ENCODE assay signal across 14 cellular contexts in the genomic region with DNA sequence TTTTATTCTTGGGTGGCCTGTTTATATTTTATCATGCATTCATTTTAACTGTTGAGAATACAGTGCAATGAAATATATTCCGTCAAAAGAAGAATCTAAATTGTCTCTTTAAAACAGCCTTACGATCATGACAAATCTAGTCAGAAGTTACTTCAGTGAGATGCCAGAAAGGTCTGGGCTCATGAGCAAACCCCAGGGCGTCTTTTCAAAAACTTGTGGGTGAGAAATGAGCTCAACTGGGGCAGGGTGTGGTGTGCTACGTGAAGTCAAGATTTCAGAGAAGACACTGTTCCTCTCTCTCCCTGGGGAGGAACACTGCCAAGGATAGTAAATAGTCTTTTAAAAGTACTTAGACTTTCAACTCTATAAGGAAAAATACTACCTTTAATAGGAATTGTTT. TPM values are rescaled to one million over a fixed set of nuclear protein-coding genes. Genes with fewer than 3 reads are reported as not detected.
DNase-seq lines count a peak whose midpoint lies in the region; ATAC-seq and TF ChIP-seq lines count a peak whose summit lies in the region.
"Had no signal": no experiment of that assay in that cellular context is flagged by ENCODE, and none has a peak within 500 bp of the region (broad histone marks: within the 10 kb centered on the region; RNA-seq: fewer than 3 reads in every experiment).

No MANE protein-coding gene starts in this region.

- no peak for TF ChIP-seq CTCF in gastroesophageal sphincter (IDR thresholded peaks at IDR 0.05)
- no peak for TF ChIP-seq CTCF in progenitor cell of endocrine pancreas (IDR thresholded peaks at IDR 0.05; ENCODE audit: unreplicated experiment)

- ATAC-seq in gastroesophageal sphincter (peak; percentile 90), GM21786 (IDR thresholded peaks at IDR 0.05; ENCODE audit: unreplicated experiment) (no peak), left lobe of liver (no peak)

- peaks cover 0 to 22% (median 5%) of the 10 kb centered on the region in 3 donors for H3K4me1 ChIP-seq in gastroesophageal sphincter
- H3K4me1 ChIP-seq: spleen had no signal

- no peaks in the 10 kb centered on the region for H3K27me3 Mint-ChIP-seq in progenitor cell of endocrine pancreas
- H3K27me3 Mint-ChIP-seq: memory B cell had no signal

- H3K36me3 ChIP-seq in gastroesophageal sphincter: no peaks in the 10 kb centered on the region
- H3K36me3 ChIP-seq: spleen had no signal

- peak overlapping the region; percentile 34 to 85 (median 56) for H3K27ac ChIP-seq in gastroesophageal sphincter
- H3K27ac ChIP-seq: spleen had no signal

- H3K4me3 Mint-ChIP-seq in progenitor cell of endocrine pancreas (ENCODE audit: low read depth): no peak overlapping the region
- H3K4me3 Mint-ChIP-seq: memory B cell had no signal

- no peaks in the 10 kb centered on the region for H3K4me1 Mint-ChIP-seq in progenitor cell of endocrine pancreas (ENCODE audit: low read depth)
- H3K4me1 Mint-ChIP-seq: memory B cell had no signal

- peaks cover 0 to 5% (median 0%) of the 10 kb centered on the region in 3 donors for H3K9me3 ChIP-seq in gastroesophageal sphincter

- H3K27me3 ChIP-seq in gastroesophageal sphincter: no peaks in the 10 kb centered on the region
- H3K27me3 ChIP-seq: spleen had no signal

- no peak overlapping the region for H3K4me3 ChIP-seq in gastroesophageal sphincter
- H3K4me3 ChIP-seq: spleen had no signal

- no peak for TF ChIP-seq POLR2A in gastroesophageal sphincter (IDR thresholded peaks at IDR 0.05)

- DNase-seq in EH (ENCODE audit: low read depth): peak; percentile 71
- DNase-seq in amniotic epithelial cell (ENCODE audit: low read depth): peak; percentile 25
- peak; percentile 27 for DNase-seq in putamen (ENCODE audit: low spot score)
- no peak for DNase-seq in left lobe of liver (ENCODE audit: low spot score)
- no peak for DNase-seq in progenitor cell of endocrine pancreas (ENCODE audit: low spot score, unreplicated experiment)
- DNase-seq in activated CD8-positive, alpha-beta memory T cell treated with anti-CD3 and anti-CD28 coated beads, Interleukin-2, amount 50 U/mL, for 48 hours: no peak
- DNase-seq: aorta, NCI-H1048, NCI-H526, spleen, T-helper 1 cell had no signal

- no peak for TF ChIP-seq EP300 in gastroesophageal sphincter (IDR thresholded peaks at IDR 0.05)

- WGBS in gastroesophageal sphincter (ENCODE audit: low coverage in 1 of 2), 2 donors: 27 to 44% methylated on average over 4 of the region's 4 CpGs

- peaks cover 3% of the 10 kb centered on the region for H3K9me3 Mint-ChIP-seq in progenitor cell of endocrine pancreas (ENCODE audit: low read depth)
- H3K9me3 Mint-ChIP-seq: memory B cell had no signal

- peaks cover 2% of the 10 kb centered on the region for H3K36me3 Mint-ChIP-seq in progenitor cell of endocrine pancreas (ENCODE audit: insufficient read depth)

- H3K27ac Mint-ChIP-seq in progenitor cell of endocrine pancreas: no peak overlapping the region
- H3K27ac Mint-ChIP-seq: memory B cell had no signal

RNA-seq across cellular contexts. Expression of a gene that starts 13.4 kb away (rescaled TPM):
- total RNA-seq in gastroesophageal sphincter (100 to 1,000 TPM in 2 of 4 donors, 10 to 100 TPM in 2; 60.7 to 194 (median 102) TPM), left lobe of liver (108 TPM), progenitor cell of endocrine pancreas (29.1 and 30.8 TPM in 2 replicates)

RNA-seq across cellular contexts. Expression of a gene that starts 50.6 kb away (rescaled TPM):
- 10 to 100 TPM; 27.6 to 41.1 (median 32.3) TPM for total RNA-seq in gastroesophageal sphincter
- 35.8 TPM for total RNA-seq in left lobe of liver
- 21.5 and 22.9 TPM in 2 replicates for total RNA-seq in progenitor cell of endocrine pancreas

Comparison
In these comparisons a context has a peak if more than half of its experiments do, and no peak if none do; other contexts are left out.
1. DNase-seq: peak in EH (single experiment), amniotic epithelial cell (single experiment) and putamen (single experiment); none in left lobe of liver (single experiment), progenitor cell of endocrine pancreas (single experiment) and activated CD8-positive, alpha-beta memory T cell treated with anti-CD3 and anti-CD28 coated beads, Interleukin-2, amount 50 U/mL, for 48 hours (single experiment).